Comparison of ENCODE assay signal across 8 cellular contexts in genomic region chr1:27556781-27557595, GRCh38. TPM values are rescaled to one million over a fixed set of nuclear protein-coding genes. Genes with fewer than 3 reads are reported as not detected.
DNase-seq lines count a peak whose midpoint lies in the region; ATAC-seq and TF ChIP-seq lines count a peak whose summit lies in the region.

No MANE protein-coding gene starts in this region.

- no peak overlapping the region; the same call in 1 of the 2 replicates for H3K4me3 ChIP-seq in AG04450 (ENCODE audit: low read depth, low read length)

- H3K4me1 Mint-ChIP-seq in effector memory CD8-positive, alpha-beta T cell (ENCODE audit: low read depth in 2 of 2) = peaks cover 27 to 35% of the 10 kb centered on the region in 2 donors
- peaks cover 35% of the 10 kb centered on the region for H3K4me1 Mint-ChIP-seq in memory B cell

- peak; percentile 89 for ATAC-seq in effector memory CD8-positive, alpha-beta T cell (replicated peaks)
- peak; percentile 89 for ATAC-seq in memory B cell (ENCODE audit: low read depth)
- ATAC-seq in HG02938 (IDR thresholded peaks at IDR 0.05; ENCODE audit: unreplicated experiment) = no peak

- no peaks in the 10 kb centered on the region for H3K27me3 Mint-ChIP-seq in effector memory CD8-positive, alpha-beta T cell
- H3K27me3 Mint-ChIP-seq in memory B cell = no peaks in the 10 kb centered on the region

- H3K9me3 Mint-ChIP-seq in effector memory CD8-positive, alpha-beta T cell = no peaks in the 10 kb centered on the region
- no peaks in the 10 kb centered on the region for H3K9me3 Mint-ChIP-seq in memory B cell

- peak overlapping the region; percentile 74 to 92 for H3K27ac Mint-ChIP-seq in effector memory CD8-positive, alpha-beta T cell
- peak overlapping the region; percentile 62 for H3K27ac Mint-ChIP-seq in memory B cell

- POLR2A ChIA-PET in AG04450 (lab: Yijun Ruan, JAX) = interaction anchor here (0.6 to 1.9 kb wide), 12 partner anchors 13 to 215 kb away, joined by 3 to 13 read pairs (median 4); partner anchors contain the start of genes AHDC1 and WASF2

- H3K9me3 ChIP-seq in AG04450 (ENCODE audit: control insufficient read depth, insufficient read depth, low read length) = no peaks in the 10 kb centered on the region

- H3K27me3 ChIP-seq in AG04450 (ENCODE audit: control insufficient read depth, insufficient read depth, low read length) = no peaks in the 10 kb centered on the region

- CTCF ChIA-PET in AG04450 (lab: Charles Lee) = interaction anchor here (0.6 to 6.3 kb wide), 68 partner anchors 9 to 1624 kb away, joined by 3 to 180 read pairs (median 5); partner anchors contain the start of genes AHDC1, FAM76A, IFI6 and WASF2

- DNase-seq in AG04450 (ENCODE audit: low read depth, low spot score) (peak; percentile 80), GM19238 (ENCODE audit: insufficient read length, low spot score) (peak; percentile 93), NCI-H69 (lab: John Stamatoyannopoulos, UW) (peak; percentile 91), memory B cell (ENCODE audit: low spot score in 2 of 2) (peak; percentile 78 to 79)
- peak; percentile 45 to 54 for DNase-seq in activated CD8-positive, alpha-beta memory T cell treated with anti-CD3 and anti-CD28 coated beads for 1 hour (ENCODE audit: extremely low read depth in 1 of 2, low read depth in 1 of 2)
- peak; percentile 74 to 78 (median 77) for DNase-seq in effector memory CD8-positive, alpha-beta T cell
- DNase-seq in stimulated activated CD8-positive, alpha-beta memory T cell treated with anti-CD3 and anti-CD28 coated beads, Interleukin-12 subunit alpha, Interleukin-12 subunit beta, amount 100 ng/mL, for 1 hour (ENCODE audit: low read depth) = peak; percentile 52

- peak overlapping the region; percentile 43 for H3K27ac ChIP-seq in AG04450 (ENCODE audit: low read depth, low read length)

- H3K4me3 Mint-ChIP-seq in effector memory CD8-positive, alpha-beta T cell = peak overlapping the region; percentile 15 to 32
- H3K4me3 Mint-ChIP-seq in memory B cell = peak overlapping the region; percentile 9

- peak; percentile 89 for TF ChIP-seq CTCF in AG04450 (IDR thresholded peaks at IDR 0.05; ENCODE audit: low read depth, low read length)

- H3K36me3 Mint-ChIP-seq in effector memory CD8-positive, alpha-beta T cell (ENCODE audit: insufficient read depth) = no peaks in the 10 kb centered on the region
- no peaks in the 10 kb centered on the region for H3K36me3 Mint-ChIP-seq in memory B cell

RNA-seq across cellular contexts. Expression of gene AHDC1, which starts 47.0 kb away (rescaled TPM):
- polyA plus RNA-seq in AG04450 (2011; rRNA removed) = 2.8 and 3.0 TPM in 2 replicates
- polyA minus RNA-seq in AG04450 (2011; rRNA and poly(A)+ RNA removed) = 3.7 and 5.3 TPM in 2 replicates
